In the genomic region with DNA sequence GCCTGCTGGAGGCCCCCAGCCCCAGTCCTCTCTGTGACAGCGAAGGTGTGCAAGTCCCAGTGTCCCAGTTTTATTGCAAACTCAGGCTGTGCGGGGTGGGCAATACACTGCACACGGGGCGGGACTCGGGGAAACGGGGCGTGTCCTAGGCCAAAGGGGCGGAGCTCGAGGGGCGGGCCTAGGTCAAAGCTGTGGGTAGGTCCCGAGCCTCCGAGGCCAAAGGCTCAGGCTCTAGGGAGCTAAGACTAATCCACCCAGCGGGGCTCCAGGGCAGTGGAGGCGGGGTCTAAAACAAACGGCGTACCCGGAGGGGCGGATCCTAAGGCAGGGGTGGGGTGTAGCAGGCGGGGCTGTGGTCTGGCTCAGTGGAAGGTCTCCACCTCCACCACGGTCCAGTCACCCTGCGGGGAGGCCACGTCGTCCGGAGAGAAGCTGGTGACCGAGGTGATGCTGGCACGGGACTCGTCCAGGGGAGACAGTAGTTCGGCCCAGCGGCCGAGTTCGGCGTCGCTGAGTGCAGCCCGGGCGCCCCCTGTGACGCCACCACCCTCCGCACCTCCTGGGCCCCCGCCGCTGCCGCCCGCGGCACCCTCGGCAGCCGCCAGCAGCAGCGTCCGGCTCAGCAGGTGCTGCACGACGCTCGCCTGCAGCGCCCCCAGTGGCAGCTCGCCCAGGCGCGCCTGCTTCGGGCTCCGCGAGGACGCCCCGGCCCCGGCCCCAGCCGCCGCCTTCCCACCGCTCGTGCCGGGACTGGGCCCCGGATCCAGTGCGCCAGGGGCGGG, we compare ENCODE assay signal across 2 cellular contexts.
TF ChIP-seq lines count a peak whose summit lies in the region.

No MANE protein-coding gene starts in this region.

TF ChIP-seq in SK-N-SH, 30 proteins besides CTCF, POLR2A, EP300 and RAD21 (continued from another document):
- TF ChIP-seq, protein P1, sequence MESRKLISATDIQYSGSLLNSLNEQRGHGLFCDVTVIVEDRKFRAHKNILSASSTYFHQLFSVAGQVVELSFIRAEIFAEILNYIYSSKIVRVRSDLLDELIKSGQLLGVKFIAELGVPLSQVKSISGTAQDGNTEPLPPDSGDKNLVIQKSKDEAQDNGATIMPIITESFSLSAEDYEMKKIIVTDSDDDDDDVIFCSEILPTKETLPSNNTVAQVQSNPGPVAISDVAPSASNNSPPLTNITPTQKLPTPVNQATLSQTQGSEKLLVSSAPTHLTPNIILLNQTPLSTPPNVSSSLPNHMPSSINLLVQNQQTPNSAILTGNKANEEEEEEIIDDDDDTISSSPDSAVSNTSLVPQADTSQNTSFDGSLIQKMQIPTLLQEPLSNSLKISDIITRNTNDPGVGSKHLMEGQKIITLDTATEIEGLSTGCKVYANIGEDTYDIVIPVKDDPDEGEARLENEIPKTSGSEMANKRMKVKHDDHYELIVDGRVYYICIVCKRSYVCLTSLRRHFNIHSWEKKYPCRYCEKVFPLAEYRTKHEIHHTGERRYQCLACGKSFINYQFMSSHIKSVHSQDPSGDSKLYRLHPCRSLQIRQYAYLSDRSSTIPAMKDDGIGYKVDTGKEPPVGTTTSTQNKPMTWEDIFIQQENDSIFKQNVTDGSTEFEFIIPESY (IDR thresholded peaks at IDR 0.05; ENCODE audit: borderline replicate concordance, low read depth) = no peak
- TF ChIP-seq, protein P2, sequence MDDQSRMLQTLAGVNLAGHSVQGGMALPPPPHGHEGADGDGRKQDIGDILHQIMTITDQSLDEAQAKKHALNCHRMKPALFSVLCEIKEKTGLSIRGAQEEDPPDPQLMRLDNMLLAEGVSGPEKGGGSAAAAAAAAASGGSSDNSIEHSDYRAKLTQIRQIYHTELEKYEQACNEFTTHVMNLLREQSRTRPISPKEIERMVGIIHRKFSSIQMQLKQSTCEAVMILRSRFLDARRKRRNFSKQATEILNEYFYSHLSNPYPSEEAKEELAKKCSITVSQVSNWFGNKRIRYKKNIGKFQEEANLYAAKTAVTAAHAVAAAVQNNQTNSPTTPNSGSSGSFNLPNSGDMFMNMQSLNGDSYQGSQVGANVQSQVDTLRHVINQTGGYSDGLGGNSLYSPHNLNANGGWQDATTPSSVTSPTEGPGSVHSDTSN (IDR thresholded peaks at IDR 0.05) = no peak
- TF ChIP-seq RCOR1 (IDR thresholded peaks at IDR 0.05; ENCODE audit: low read length) = no peak
TF ChIP-seq in SK-N-SH: peak in this region for 0.

TF ChIP-seq in SK-N-SH treated with all-trans-retinoic acid at 6 μM for 48 hours, 23 proteins besides CTCF, POLR2A, EP300 and RAD21:
- TF ChIP-seq, protein P3, sequence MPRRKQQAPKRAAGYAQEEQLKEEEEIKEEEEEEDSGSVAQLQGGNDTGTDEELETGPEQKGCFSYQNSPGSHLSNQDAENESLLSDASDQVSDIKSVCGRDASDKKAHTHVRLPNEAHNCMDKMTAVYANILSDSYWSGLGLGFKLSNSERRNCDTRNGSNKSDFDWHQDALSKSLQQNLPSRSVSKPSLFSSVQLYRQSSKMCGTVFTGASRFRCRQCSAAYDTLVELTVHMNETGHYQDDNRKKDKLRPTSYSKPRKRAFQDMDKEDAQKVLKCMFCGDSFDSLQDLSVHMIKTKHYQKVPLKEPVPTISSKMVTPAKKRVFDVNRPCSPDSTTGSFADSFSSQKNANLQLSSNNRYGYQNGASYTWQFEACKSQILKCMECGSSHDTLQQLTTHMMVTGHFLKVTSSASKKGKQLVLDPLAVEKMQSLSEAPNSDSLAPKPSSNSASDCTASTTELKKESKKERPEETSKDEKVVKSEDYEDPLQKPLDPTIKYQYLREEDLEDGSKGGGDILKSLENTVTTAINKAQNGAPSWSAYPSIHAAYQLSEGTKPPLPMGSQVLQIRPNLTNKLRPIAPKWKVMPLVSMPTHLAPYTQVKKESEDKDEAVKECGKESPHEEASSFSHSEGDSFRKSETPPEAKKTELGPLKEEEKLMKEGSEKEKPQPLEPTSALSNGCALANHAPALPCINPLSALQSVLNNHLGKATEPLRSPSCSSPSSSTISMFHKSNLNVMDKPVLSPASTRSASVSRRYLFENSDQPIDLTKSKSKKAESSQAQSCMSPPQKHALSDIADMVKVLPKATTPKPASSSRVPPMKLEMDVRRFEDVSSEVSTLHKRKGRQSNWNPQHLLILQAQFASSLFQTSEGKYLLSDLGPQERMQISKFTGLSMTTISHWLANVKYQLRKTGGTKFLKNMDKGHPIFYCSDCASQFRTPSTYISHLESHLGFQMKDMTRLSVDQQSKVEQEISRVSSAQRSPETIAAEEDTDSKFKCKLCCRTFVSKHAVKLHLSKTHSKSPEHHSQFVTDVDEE (CRISPR knock-in tag; IDR thresholded peaks at IDR 0.05) = no peak
- TF ChIP-seq ARNTL (CRISPR knock-in tag; IDR thresholded peaks at IDR 0.05; ENCODE audit: borderline replicate concordance, low read depth) (no peak), ZC3H10 (CRISPR knock-in tag; IDR thresholded peaks at IDR 0.05) (no peak)
TF ChIP-seq in SK-N-SH treated with all-trans-retinoic acid at 6 μM for 48 hours: peak in this region for 0.
